Comparison of ENCODE assay signal across 20 cellular contexts in the genomic region with DNA sequence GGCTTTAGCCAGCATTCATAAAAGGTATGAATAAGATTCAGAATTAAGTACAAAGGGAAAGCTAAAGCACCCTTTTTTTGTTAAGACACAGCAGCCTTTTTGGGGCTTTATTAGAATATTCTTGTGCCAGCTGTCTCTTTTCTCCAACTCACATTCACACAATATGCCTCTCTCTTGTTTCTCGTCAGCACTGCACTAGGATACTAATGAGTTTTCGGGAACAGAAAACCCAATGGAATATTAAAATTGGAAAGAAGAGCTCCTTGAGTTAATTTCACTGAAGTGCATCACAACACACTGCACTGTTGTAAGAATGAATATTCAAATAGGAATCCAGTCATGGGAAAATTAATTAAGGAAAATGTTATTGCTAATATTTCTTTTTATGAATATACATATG.
DNase-seq lines count a peak whose midpoint lies in the region; ATAC-seq and TF ChIP-seq lines count a peak whose summit lies in the region.
"Had no signal": no experiment of that assay in that cellular context is flagged by ENCODE, and none has a peak within 500 bp of the region (broad histone marks: within the 10 kb centered on the region; RNA-seq: fewer than 3 reads in every experiment).

No MANE protein-coding gene starts in this region.

- no peaks in the 10 kb centered on the region for H3K27me3 ChIP-seq in gastroesophageal sphincter
- no peaks in the 10 kb centered on the region for H3K27me3 ChIP-seq in lower lobe of right lung (ENCODE audit: low read depth)
- H3K27me3 ChIP-seq: BLaER1 had no signal

- H3K36me3 ChIP-seq in gastroesophageal sphincter: no peaks in the 10 kb centered on the region
- no peaks in the 10 kb centered on the region for H3K36me3 ChIP-seq in lower lobe of right lung
- H3K36me3 ChIP-seq: BLaER1 had no signal

- H3K4me1 ChIP-seq in gastroesophageal sphincter (no peaks in the 10 kb centered on the region), lower lobe of right lung (no peaks in the 10 kb centered on the region)
- H3K4me1 ChIP-seq: BLaER1, Caco-2 had no signal

- no peak overlapping the region for H3K27ac ChIP-seq in gastroesophageal sphincter
- no peak overlapping the region for H3K27ac ChIP-seq in lower lobe of right lung
- H3K27ac ChIP-seq: BLaER1, C4-2B, GM23248 had no signal

- no peak overlapping the region for H3K4me3 ChIP-seq in gastroesophageal sphincter
- no peak overlapping the region for H3K4me3 ChIP-seq in lower lobe of right lung
- H3K4me3 ChIP-seq: BLaER1, GM12878, GM23248 had no signal

- 78 to 88% methylated on average over 1 to 2 of the region's 2 CpGs for WGBS in gastroesophageal sphincter (ENCODE audit: low coverage in 1 of 2), 2 donors

- peak; percentile 17 for DNase-seq in cerebellar cortex (ENCODE audit: low spot score)
- DNase-seq in globus pallidus (ENCODE audit: low spot score): peak; percentile 37
- DNase-seq in midbrain (lab: John Stamatoyannopoulos, UW): peak; percentile 9
- peak; percentile 65 for DNase-seq in superior temporal gyrus (ENCODE audit: extremely low spot score)
- DNase-seq in NCI-H2171 treated with DMSO at 0.1 percent for 48 hours (lab: John Stamatoyannopoulos, UW): no peak
- DNase-seq in NCI-H2196 (lab: John Stamatoyannopoulos, UW; ENCODE audit: unreplicated experiment): no peak
- no peak for DNase-seq in lower lobe of right lung
- DNase-seq: Caco-2; CD4-positive, CD25-positive, alpha-beta regulatory T cell; CD8-positive, alpha-beta T cell; DMS153; DND-41; GDM1; GM23248; H7; HCEC 1CT had no signal

- no peak for TF ChIP-seq CTCF in gastroesophageal sphincter (IDR thresholded peaks at IDR 0.05)
- TF ChIP-seq CTCF in lower lobe of right lung (IDR thresholded peaks at IDR 0.05): no peak

- TF ChIP-seq EP300 in gastroesophageal sphincter (IDR thresholded peaks at IDR 0.05): no peak

- no peak for TF ChIP-seq POLR2A in gastroesophageal sphincter (IDR thresholded peaks at IDR 0.05)

- intact Hi-C loops in lower lobe of right lung (cut with DNase I): no loop called here

- H3K9me3 ChIP-seq in gastroesophageal sphincter (peaks cover 0 to 5% (median 0%) of the 10 kb centered on the region in 3 donors), lower lobe of right lung (no peaks in the 10 kb centered on the region)
- H3K9me3 ChIP-seq: BLaER1, Caco-2 had no signal

- no peak for ATAC-seq in gastroesophageal sphincter
- ATAC-seq in lower lobe of right lung: no peak
- ATAC-seq: CD8-positive, alpha-beta T cell; GM12878 had no signal

Comparison
In these comparisons a context has a peak if more than half of its experiments do, and no peak if none do; other contexts are left out.
1. DNase-seq: peak in cerebellar cortex (single experiment), globus pallidus (single experiment), midbrain (single experiment) and superior temporal gyrus (single experiment); none in NCI-H2171 treated with DMSO at 0.1 percent for 48 hours (single experiment), NCI-H2196 (single experiment) and lower lobe of right lung (single experiment).